ENCODE assay signal across 9 cellular contexts in genomic region chr19:12834418-12834943, GRCh38. TPM values are rescaled to one million over a fixed set of nuclear protein-coding genes. Genes with fewer than 3 reads are reported as not detected.
DNase-seq lines count a peak whose midpoint lies in the region; FAIRE-seq and TF ChIP-seq lines count a peak whose summit lies in the region.
"Had no signal": no experiment of that assay in that cellular context is flagged by ENCODE, and none has a peak within 500 bp of the region (broad histone marks: within the 10 kb centered on the region; RNA-seq: fewer than 3 reads in every experiment).

Gene RTBDN (minus strand): TSS chr19:12834579. CDS start chr19:12829979, 4,600 bp downstream.

- no peaks in the 10 kb centered on the region for H3K36me3 Mint-ChIP-seq in activated CD4-positive, alpha-beta memory T cell treated with anti-CD3 and anti-CD28 coated beads, Interleukin-2, amount 10 ng/mL, durations not matched to agents 7 days and 5 days (ENCODE audit: low read depth)
- no peaks in the 10 kb centered on the region for H3K36me3 Mint-ChIP-seq in HFFc6 (ENCODE audit: low read depth)

- H3K27ac Mint-ChIP-seq in activated CD4-positive, alpha-beta memory T cell treated with anti-CD3 and anti-CD28 coated beads, Interleukin-2, amount 10 ng/mL, durations not matched to agents 7 days and 5 days: no peak within 1 kb of the TSS
- H3K27ac Mint-ChIP-seq in HFFc6: no peak within 1 kb of the TSS

- no peak within 1 kb of the TSS for H2AFZ ChIP-seq in keratinocyte (ENCODE audit: control insufficient read depth, low read length)

- H3K4me1 ChIP-seq in keratinocyte (ENCODE audit: control insufficient read depth, extremely low read depth, insufficient read depth, low read length) (peaks cover 18% of the 10 kb centered on the region), vagina (peaks cover 26% of the 10 kb centered on the region)

- peak within 1 kb of the TSS; percentile 17 for H3K4me3 Mint-ChIP-seq in activated CD4-positive, alpha-beta memory T cell treated with anti-CD3 and anti-CD28 coated beads, Interleukin-2, amount 10 ng/mL, durations not matched to agents 7 days and 5 days
- H3K4me3 Mint-ChIP-seq in HFFc6: no peak within 1 kb of the TSS; the same call in 1 of the 2 replicates

- H3K9me3 ChIP-seq in keratinocyte (ENCODE audit: control insufficient read depth, low read depth, low read length): no peaks in the 10 kb centered on the region
- H3K9me3 ChIP-seq in vagina: no peaks in the 10 kb centered on the region

- no peaks in the 10 kb centered on the region for H3K9me1 ChIP-seq in keratinocyte (ENCODE audit: control insufficient read depth, extremely low read depth, insufficient read depth, low read length)

- no peaks in the 10 kb centered on the region for H3K9me3 Mint-ChIP-seq in activated CD4-positive, alpha-beta memory T cell treated with anti-CD3 and anti-CD28 coated beads, Interleukin-2, amount 10 ng/mL, durations not matched to agents 7 days and 5 days
- H3K9me3 Mint-ChIP-seq in HFFc6: no peaks in the 10 kb centered on the region

- peaks cover 63% of the 10 kb centered on the region for H3K27me3 ChIP-seq in keratinocyte (ENCODE audit: control insufficient read depth, extremely low read depth, insufficient read depth, low read length)
- H3K27me3 ChIP-seq in vagina: peaks cover 35% of the 10 kb centered on the region

- FAIRE-seq in keratinocyte (lab: Jason Lieb, UNC): no peak

- no peak within 1 kb of the TSS for H3K9ac ChIP-seq in keratinocyte (ENCODE audit: control insufficient read depth, extremely low read depth, insufficient read depth, low read length)

- TF ChIP-seq POLR2A in vagina (IDR thresholded peaks at IDR 0.05): no peak

- H3K4me3 ChIP-seq in keratinocyte (ENCODE audit: control insufficient read depth in 2 of 3, extremely low read depth in 1 of 3, insufficient read depth in 2 of 3, low read depth in 1 of 3, low read length in 3 of 3) (peak within 1 kb of the TSS; percentile 18 to 45 (median 40)), vagina (peak within 1 kb of the TSS; percentile 41 to 43)

- peaks cover 73% of the 10 kb centered on the region for H3K27me3 Mint-ChIP-seq in activated CD4-positive, alpha-beta memory T cell treated with anti-CD3 and anti-CD28 coated beads, Interleukin-2, amount 10 ng/mL, durations not matched to agents 7 days and 5 days
- H3K27me3 Mint-ChIP-seq in HFFc6 (ENCODE audit: insufficient read depth): peaks cover 47% of the 10 kb centered on the region

- POLR2A ChIA-PET in activated CD4-positive, alpha-beta memory T cell treated with anti-CD3 and anti-CD28 coated beads, Interleukin-2, amount 10 ng/mL, durations not matched to agents 7 days and 5 days (lab: Charles Lee): no interaction called here

- no peaks in the 10 kb centered on the region for H3K79me2 ChIP-seq in keratinocyte (ENCODE audit: control insufficient read depth, insufficient read depth, low read length)

- no peak within 1 kb of the TSS for H3K27ac ChIP-seq in keratinocyte (ENCODE audit: control insufficient read depth, insufficient read depth, low read length)
- H3K27ac ChIP-seq in vagina: no peak within 1 kb of the TSS

- H3K4me2 ChIP-seq in keratinocyte (ENCODE audit: control insufficient read depth, extremely low read depth, insufficient read depth, low read depth, low read length): peak within 1 kb of the TSS; percentile 66

- no peak for TF ChIP-seq CTCF in keratinocyte (optimal IDR thresholded peaks at IDR 0.05 in 1 of 3, IDR thresholded peaks at IDR 0.05 in 1 of 3, conservative IDR thresholded peaks at IDR 0.05 in 1 of 3; ENCODE audit: extremely low read depth in 1 of 3, insufficient read depth in 2 of 3, low read length in 3 of 3)
- no peak for TF ChIP-seq CTCF in vagina (IDR thresholded peaks at IDR 0.05)
- TF ChIP-seq CTCF in HFFc6 (IDR thresholded peaks at IDR 0.05): no peak

- H4K20me1 ChIP-seq in keratinocyte (ENCODE audit: control insufficient read depth, extremely low read depth, insufficient read depth, low read length): no peaks in the 10 kb centered on the region

- peak; percentile 24 for DNase-seq in stimulated activated CD4-positive, alpha-beta T cell treated with anti-CD3 and anti-CD28 coated beads, Interleukin-15, amount 100 ng/mL, for 24 hours
- DNase-seq in stimulated activated CD4-positive, alpha-beta T cell treated with anti-CD3 and anti-CD28 coated beads, Interleukin-4, amount 100 ng/mL, for 1 hour: no peak
- DNase-seq in activated CD4-positive, alpha-beta memory T cell treated with anti-CD3 and anti-CD28 coated beads, Interleukin-2, amount 10 ng/mL, durations not matched to agents 7 days and 5 days: no peak
- no peak for DNase-seq in keratinocyte (ENCODE audit: low read depth, low spot score)
- no peak for DNase-seq in vagina (ENCODE audit: extremely low spot score in 2 of 2)
- DNase-seq in NK-92 (lab: John Stamatoyannopoulos, UW; ENCODE audit: unreplicated experiment): no peak
- no peak for DNase-seq in kidney tubule cell (ENCODE audit: low spot score)
- no peak for DNase-seq in HFFc6

- H3K36me3 ChIP-seq in keratinocyte (ENCODE audit: control insufficient read depth in 2 of 2, extremely low read depth in 1 of 2, insufficient read depth in 2 of 2, low read length in 2 of 2) (no peaks in the 10 kb centered on the region), vagina (no peaks in the 10 kb centered on the region)

- CTCF ChIA-PET in activated CD4-positive, alpha-beta memory T cell treated with anti-CD3 and anti-CD28 coated beads, Interleukin-2, amount 10 ng/mL, durations not matched to agents 7 days and 5 days (lab: Charles Lee): interaction anchor here (0.6 to 0.9 kb wide), 3 partner anchors 10 to 1490 kb away, joined by 3 read pairs; partner anchors contain the start of gene RNASEH2A

- H3K4me1 Mint-ChIP-seq in activated CD4-positive, alpha-beta memory T cell treated with anti-CD3 and anti-CD28 coated beads, Interleukin-2, amount 10 ng/mL, durations not matched to agents 7 days and 5 days: peaks cover 35% of the 10 kb centered on the region
- peaks cover 17% of the 10 kb centered on the region; the same call in 1 of the 2 replicates for H3K4me1 Mint-ChIP-seq in HFFc6 (ENCODE audit: low read depth)

- intact Hi-C loops in vagina (cut with DNase I): no loop called here

- dilution Hi-C loops in keratinocyte (cut with MboI; ENCODE audit: extremely low pct_ligation_motif_present, low sequenced_read_pairs): no loop called here

RNA-seq across cellular contexts. Expression of gene RTBDN, which starts in this region (rescaled TPM):
- total RNA-seq in activated CD4-positive, alpha-beta memory T cell treated with anti-CD3 and anti-CD28 coated beads, Interleukin-2, amount 10 ng/mL, durations not matched to agents 7 days and 5 days: not detected
- polyA plus RNA-seq in keratinocyte: not detected in 3 replicates
- not detected for polyA plus RNA-seq in keratinocyte (2011; ENCODE audit: low read depth)
- not detected in 2 replicates for polyA plus RNA-seq in keratinocyte (2011; cell fraction: cytosol; rRNA removed)
- polyA plus RNA-seq in keratinocyte (2011; cell fraction: nucleus; rRNA removed): not detected in 2 replicates
- polyA plus RNA-seq in keratinocyte (2012; ENCODE audit: low replicate concordance): not detected in 2 replicates
- polyA minus RNA-seq in keratinocyte: not detected in 3 replicates
- not detected for polyA minus RNA-seq in keratinocyte (2011; cell fraction: cytosol; rRNA and poly(A)+ RNA removed)
- not detected in 2 replicates for polyA minus RNA-seq in keratinocyte (2011; cell fraction: nucleus; rRNA and poly(A)+ RNA removed)
- total RNA-seq in vagina: 8.8 TPM
- total RNA-seq in HFFc6 (2021; fragmentation: NEBNext Ultra II Directional; extraction: Animal tissue kit (Norgen Biotek cat#: 25700)): not detected
- total RNA-seq: subcutaneous adipose tissue had no signal
